Comparison of ENCODE assay signal across 9 cellular contexts in genomic region chr1:15702722-15703550, GRCh38. TPM values are rescaled to one million over a fixed set of nuclear protein-coding genes. Genes with fewer than 3 reads are reported as not detected.
DNase-seq lines count a peak whose midpoint lies in the region; ATAC-seq, FAIRE-seq and TF ChIP-seq lines count a peak whose summit lies in the region.
"Had no signal": no experiment of that assay in that cellular context is flagged by ENCODE, and none has a peak within 500 bp of the region (broad histone marks: within the 10 kb centered on the region; RNA-seq: fewer than 3 reads in every experiment).

No MANE protein-coding gene starts in this region.

- no peaks in the 10 kb centered on the region for H3K27me3 Mint-ChIP-seq in central memory CD8-positive, alpha-beta T cell

- TF ChIP-seq CTCF in D721Med (IDR thresholded peaks at IDR 0.05; ENCODE audit: insufficient read depth, missing control alignments) = no peak

- intact Hi-C loops in left colon (cut with DNase I, micrococcal nuclease) = no loop called here

- H3K4me3 Mint-ChIP-seq in central memory CD8-positive, alpha-beta T cell = no peak overlapping the region

- H3K27ac Mint-ChIP-seq in central memory CD8-positive, alpha-beta T cell (ENCODE audit: low read depth) = peak overlapping the region; percentile 29

- ATAC-seq in central memory CD8-positive, alpha-beta T cell (replicated peaks; ENCODE audit: extremely low read depth, poor library complexity, severe bottlenecking) = no peak
- peak; percentile 95 for ATAC-seq in left colon
- no peak for ATAC-seq in HG03025 (IDR thresholded peaks at IDR 0.05; ENCODE audit: low FRiP score, unreplicated experiment)
- ATAC-seq in GM21529 (IDR thresholded peaks at IDR 0.05; ENCODE audit: unreplicated experiment) = no peak
- ATAC-seq in HG02852 (IDR thresholded peaks at IDR 0.05; ENCODE audit: unreplicated experiment) = no peak

- TF ChIP-seq EP300 in Ishikawa (IDR thresholded peaks at IDR 0.05; ENCODE audit: borderline replicate concordance) = no peak

- peak overlapping the region; percentile 76 for H3K27ac ChIP-seq in temporal lobe (ENCODE audit: low read depth, low read length)

- no peak for DNase-seq in central memory CD8-positive, alpha-beta T cell (ENCODE audit: low spot score in 2 of 2)
- DNase-seq in left colon (peak; percentile 47 to 54), D721Med (ENCODE audit: insufficient read length, low spot score) (no peak)
- DNase-seq: activated CD4-positive, alpha-beta T cell treated with anti-CD3 and anti-CD28 coated beads, Interleukin-2, amount 50 U/mL, for 48 hours had no signal

- TF ChIP-seq RAD21 in Ishikawa (IDR thresholded peaks at IDR 0.05; ENCODE audit: low read depth) = peak; percentile 25; the same call in 1 of the 2 replicates

- no peak for FAIRE-seq in D721Med (lab: Jason Lieb, UNC)

- peaks cover 7% of the 10 kb centered on the region for H3K36me3 Mint-ChIP-seq in central memory CD8-positive, alpha-beta T cell (ENCODE audit: insufficient read depth)

- peaks cover 34% of the 10 kb centered on the region for H3K4me1 Mint-ChIP-seq in central memory CD8-positive, alpha-beta T cell

- H3K9me3 Mint-ChIP-seq in central memory CD8-positive, alpha-beta T cell = no peaks in the 10 kb centered on the region

TF ChIP-seq in Ishikawa, 13 proteins besides CTCF, POLR2A, EP300 and RAD21:
- TF ChIP-seq CREB1 (IDR thresholded peaks at IDR 0.05; ENCODE audit: low read depth) (no peak), EGR1 (IDR thresholded peaks at IDR 0.05) (no peak), MAX (IDR thresholded peaks at IDR 0.05) (no peak), NFIC (IDR thresholded peaks at IDR 0.05) (no peak), FOXM1 (IDR thresholded peaks at IDR 0.05; ENCODE audit: borderline replicate concordance, low read depth) (no peak), TCF12 (IDR thresholded peaks at IDR 0.05; ENCODE audit: low read depth) (no peak), USF1 (IDR thresholded peaks at IDR 0.05) (no peak), REST (IDR thresholded peaks at IDR 0.05; ENCODE audit: low read depth) (no peak), YY1 (IDR thresholded peaks at IDR 0.05; ENCODE audit: low read depth) (no peak), ZBTB7A (IDR thresholded peaks at IDR 0.05; ENCODE audit: low read depth) (no peak), CEBPB (IDR thresholded peaks at IDR 0.05) (no peak), TAF1 (IDR thresholded peaks at IDR 0.05; ENCODE audit: low read depth) (no peak), TEAD4 (IDR thresholded peaks at IDR 0.05) (no peak)

RNA-seq across cellular contexts. Expression of gene PLEKHM2, which starts 18.8 kb away (rescaled TPM):
- total RNA-seq in left colon (10 to 100 TPM; 31.5 to 37.0 TPM), temporal lobe (30.0 TPM)

RNA-seq across cellular contexts. Expression of gene SLC25A34, which starts 33.1 kb away (rescaled TPM):
- total RNA-seq in left colon (10 to 100 TPM in 1 of 2 donors, 1 to 10 TPM in 1; 7.9 to 22.6 TPM), temporal lobe (0.49 TPM)

RNA-seq across cellular contexts. Expression of gene TMEM82, which starts 39.4 kb away (rescaled TPM):
- total RNA-seq in left colon (10 to 100 TPM; 13.1 to 18.6 TPM), temporal lobe (not detected)

RNA-seq across cellular contexts. Expression of gene FBLIM1, which starts 55.7 kb away (rescaled TPM):
- 100 to 1,000 TPM; 275 to 294 TPM for total RNA-seq in left colon
- 8.4 TPM for total RNA-seq in temporal lobe

Comparison
In these comparisons a context has a peak if more than half of its experiments do, and no peak if none do; other contexts are left out.
1. DNase-seq: peak in left colon (2 of 2); none in central memory CD8-positive, alpha-beta T cell (0 of 2) and D721Med (single experiment).
2. RNA of gene TMEM82, which starts 39.4 kb away (total RNA-seq): 13.1 to 18.6 TPM in left colon; not detected in temporal lobe (single experiment); every median in the first group is over 10 times any median in the second.